In the genomic region with DNA sequence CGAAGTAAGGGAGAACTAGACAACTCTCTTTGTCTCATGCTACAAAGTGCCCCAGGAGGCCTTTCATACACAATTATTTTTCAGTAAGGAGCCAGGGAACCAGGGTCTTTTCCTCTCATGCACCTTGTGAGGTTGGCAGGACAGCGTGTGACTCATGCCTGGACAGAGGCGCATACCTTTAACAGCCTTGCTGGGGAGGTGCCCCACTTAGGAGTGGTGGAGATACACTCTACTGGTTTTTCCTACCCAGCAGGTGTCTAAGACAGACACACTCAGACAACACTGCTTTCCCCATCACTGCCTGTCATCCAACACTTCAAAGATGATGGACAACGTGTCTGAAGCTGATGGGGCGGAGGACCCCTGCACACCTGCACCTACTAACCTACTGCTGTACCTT, we compare ENCODE assay signal across 13 cellular contexts. TPM values are rescaled to one million over a fixed set of nuclear protein-coding genes. Genes with fewer than 3 reads are reported as not detected.
DNase-seq lines count a peak whose midpoint lies in the region; ATAC-seq and TF ChIP-seq lines count a peak whose summit lies in the region.
"Had no signal": no experiment of that assay in that cellular context is flagged by ENCODE, and none has a peak within 500 bp of the region (broad histone marks: within the 10 kb centered on the region; RNA-seq: fewer than 3 reads in every experiment).

No MANE protein-coding gene starts in this region.

- no peak overlapping the region for H3K4me3 ChIP-seq in epithelial cell of esophagus (ENCODE audit: low read length)
- H3K4me3 ChIP-seq: heart right ventricle, Peyer's patch had no signal

- intact Hi-C loops in Calu3 (cut with micrococcal nuclease; ENCODE audit: unreplicated experiment): loop anchor here (5.0 kb wide), 1 partner anchor 191 kb away; no protein-coding TSS in a partner anchor

- peak; percentile 66 for DNase-seq in Calu3
- DNase-seq in NCI-H146 (lab: John Stamatoyannopoulos, UW): peak; percentile 65
- DNase-seq in epithelial cell of esophagus (ENCODE audit: low read depth): peak; percentile 73
- no peak for DNase-seq in OCI-M1 (lab: John Stamatoyannopoulos, UW)
- DNase-seq in GM19240 (ENCODE audit: insufficient read length, low spot score): no peak
- DNase-seq: activated CD8-positive, alpha-beta memory T cell treated with anti-CD3 and anti-CD28 coated beads, Interleukin-2, amount 50 U/mL, for 4 hours; BE2C; heart right ventricle; NCI-H2107 had no signal

- H3K27me3 Mint-ChIP-seq in Calu3 (ENCODE audit: unreplicated experiment) (no peaks in the 10 kb centered on the region), nephron (ENCODE audit: low read depth) (peaks cover 19% of the 10 kb centered on the region)

- BruUV-seq in Calu3 (replicated peaks; lab: Mats Ljungman, UMichigan): no TSS peak

- H3K27ac Mint-ChIP-seq in Calu3 (ENCODE audit: unreplicated experiment): peak overlapping the region; percentile 73
- peak overlapping the region; percentile 29 to 67 (median 57) for H3K27ac Mint-ChIP-seq in nephron

- H3K36me3 Mint-ChIP-seq in Calu3 (ENCODE audit: insufficient read depth, unreplicated experiment) (peaks cover 18% of the 10 kb centered on the region), nephron (ENCODE audit: low read depth) (no peaks in the 10 kb centered on the region)

- H3K4me3 Mint-ChIP-seq in Calu3 (ENCODE audit: low read depth, unreplicated experiment) (peak overlapping the region; percentile 51), nephron (no peak overlapping the region)

- ATAC-seq in GM18498 (IDR thresholded peaks at IDR 0.05; ENCODE audit: unreplicated experiment): no peak
- no peak for ATAC-seq in SK-N-SH treated with all-trans-retinoic acid at 6 μM for 48 hours

- peaks cover 3% of the 10 kb centered on the region for H3K9me3 Mint-ChIP-seq in Calu3 (ENCODE audit: low read depth, unreplicated experiment)
- peaks cover 3% of the 10 kb centered on the region for H3K9me3 Mint-ChIP-seq in nephron

- CTCF ChIA-PET in Calu3 (lab: Charles Lee): interaction anchor here (0.8 to 3.5 kb wide), 3 partner anchors 13 to 268 kb away, joined by 3 to 37 read pairs (median 4); no protein-coding TSS in a partner anchor

- H3K4me1 Mint-ChIP-seq in Calu3 (ENCODE audit: low read depth, unreplicated experiment) (peaks cover 53% of the 10 kb centered on the region), nephron (peaks cover 36% of the 10 kb centered on the region)

- TF ChIP-seq CTCF in Calu3 (IDR thresholded peaks at IDR 0.05; ENCODE audit: unreplicated experiment) (no peak), epithelial cell of esophagus (IDR thresholded peaks at IDR 0.05; ENCODE audit: insufficient read depth, low read depth, low read length, missing control alignments) (no peak), nephron (IDR thresholded peaks at IDR 0.05; ENCODE audit: unreplicated experiment in 3 of 3) (no peak)

TF ChIP-seq in SK-N-SH treated with all-trans-retinoic acid at 6 μM for 48 hours, 23 proteins besides CTCF, POLR2A, EP300 and RAD21:
- TF ChIP-seq ZFP30 (CRISPR knock-in tag; IDR thresholded peaks at IDR 0.05) (no peak), ZNF70 (CRISPR knock-in tag; IDR thresholded peaks at IDR 0.05) (no peak), ARNTL (CRISPR knock-in tag; IDR thresholded peaks at IDR 0.05; ENCODE audit: borderline replicate concordance, low read depth) (no peak), ZC3H10 (CRISPR knock-in tag; IDR thresholded peaks at IDR 0.05) (no peak), ZNF8 (CRISPR knock-in tag; IDR thresholded peaks at IDR 0.05) (no peak)
- TF ChIP-seq, protein P1, sequence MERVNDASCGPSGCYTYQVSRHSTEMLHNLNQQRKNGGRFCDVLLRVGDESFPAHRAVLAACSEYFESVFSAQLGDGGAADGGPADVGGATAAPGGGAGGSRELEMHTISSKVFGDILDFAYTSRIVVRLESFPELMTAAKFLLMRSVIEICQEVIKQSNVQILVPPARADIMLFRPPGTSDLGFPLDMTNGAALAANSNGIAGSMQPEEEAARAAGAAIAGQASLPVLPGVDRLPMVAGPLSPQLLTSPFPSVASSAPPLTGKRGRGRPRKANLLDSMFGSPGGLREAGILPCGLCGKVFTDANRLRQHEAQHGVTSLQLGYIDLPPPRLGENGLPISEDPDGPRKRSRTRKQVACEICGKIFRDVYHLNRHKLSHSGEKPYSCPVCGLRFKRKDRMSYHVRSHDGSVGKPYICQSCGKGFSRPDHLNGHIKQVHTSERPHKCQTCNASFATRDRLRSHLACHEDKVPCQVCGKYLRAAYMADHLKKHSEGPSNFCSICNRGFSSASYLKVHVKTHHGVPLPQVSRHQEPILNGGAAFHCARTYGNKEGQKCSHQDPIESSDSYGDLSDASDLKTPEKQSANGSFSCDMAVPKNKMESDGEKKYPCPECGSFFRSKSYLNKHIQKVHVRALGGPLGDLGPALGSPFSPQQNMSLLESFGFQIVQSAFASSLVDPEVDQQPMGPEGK (CRISPR knock-in tag; IDR thresholded peaks at IDR 0.05; ENCODE audit: borderline replicate concordance): no peak
- TF ChIP-seq, protein P2, sequence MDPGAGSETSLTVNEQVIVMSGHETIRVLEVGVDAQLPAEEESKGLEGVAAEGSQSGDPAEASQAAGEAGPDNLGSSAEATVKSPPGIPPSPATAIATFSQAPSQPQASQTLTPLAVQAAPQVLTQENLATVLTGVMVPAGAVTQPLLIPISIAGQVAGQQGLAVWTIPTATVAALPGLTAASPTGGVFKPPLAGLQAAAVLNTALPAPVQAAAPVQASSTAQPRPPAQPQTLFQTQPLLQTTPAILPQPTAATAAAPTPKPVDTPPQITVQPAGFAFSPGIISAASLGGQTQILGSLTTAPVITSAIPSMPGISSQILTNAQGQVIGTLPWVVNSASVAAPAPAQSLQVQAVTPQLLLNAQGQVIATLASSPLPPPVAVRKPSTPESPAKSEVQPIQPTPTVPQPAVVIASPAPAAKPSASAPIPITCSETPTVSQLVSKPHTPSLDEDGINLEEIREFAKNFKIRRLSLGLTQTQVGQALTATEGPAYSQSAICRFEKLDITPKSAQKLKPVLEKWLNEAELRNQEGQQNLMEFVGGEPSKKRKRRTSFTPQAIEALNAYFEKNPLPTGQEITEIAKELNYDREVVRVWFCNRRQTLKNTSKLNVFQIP (CRISPR knock-in tag; IDR thresholded peaks at IDR 0.05; ENCODE audit: borderline replicate concordance, low read depth): no peak
- TF ChIP-seq, protein P3, sequence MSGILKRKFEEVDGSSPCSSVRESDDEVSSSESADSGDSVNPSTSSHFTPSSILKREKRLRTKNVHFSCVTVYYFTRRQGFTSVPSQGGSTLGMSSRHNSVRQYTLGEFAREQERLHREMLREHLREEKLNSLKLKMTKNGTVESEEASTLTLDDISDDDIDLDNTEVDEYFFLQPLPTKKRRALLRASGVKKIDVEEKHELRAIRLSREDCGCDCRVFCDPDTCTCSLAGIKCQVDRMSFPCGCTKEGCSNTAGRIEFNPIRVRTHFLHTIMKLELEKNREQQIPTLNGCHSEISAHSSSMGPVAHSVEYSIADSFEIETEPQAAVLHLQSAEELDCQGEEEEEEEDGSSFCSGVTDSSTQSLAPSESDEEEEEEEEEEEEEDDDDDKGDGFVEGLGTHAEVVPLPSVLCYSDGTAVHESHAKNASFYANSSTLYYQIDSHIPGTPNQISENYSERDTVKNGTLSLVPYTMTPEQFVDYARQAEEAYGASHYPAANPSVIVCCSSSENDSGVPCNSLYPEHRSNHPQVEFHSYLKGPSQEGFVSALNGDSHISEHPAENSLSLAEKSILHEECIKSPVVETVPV (CRISPR knock-in tag; IDR thresholded peaks at IDR 0.05): no peak

RNA-seq across cellular contexts. Expression of a gene that starts 49.1 kb away (rescaled TPM):
- 15.9 and 19.3 TPM in 2 replicates for total RNA-seq in Calu3 (2022)

Comparison
In these comparisons a context has a peak if more than half of its experiments do, and no peak if none do; other contexts are left out.
1. DNase-seq: peak in Calu3 (single experiment), NCI-H146 (single experiment) and epithelial cell of esophagus (single experiment); none in OCI-M1 (single experiment) and GM19240 (single experiment).